8 cellular contexts compared by ENCODE assay signal in genomic region chr12:120224304-120225199, GRCh38. TPM values are rescaled to one million over a fixed set of nuclear protein-coding genes. Genes with fewer than 3 reads are reported as not detected.
DNase-seq lines count a peak whose midpoint lies in the region; ATAC-seq and TF ChIP-seq lines count a peak whose summit lies in the region.

No MANE protein-coding gene starts in this region.

- intact Hi-C loops in A673 (cut with micrococcal nuclease; ENCODE audit: unreplicated experiment) (loop anchor here (10.0 kb wide), 1 partner anchor 210 kb away; the partner anchor contains the start of gene COX6A1), IMR-90 (cut with micrococcal nuclease) (no loop called here)

- H3K9me3 ChIP-seq in A673 (ENCODE audit: low read depth, low read length, poor library complexity, severe bottlenecking) (no peaks in the 10 kb centered on the region), IMR-90 (ENCODE audit: control insufficient read depth, insufficient read depth, low read length) (no peaks in the 10 kb centered on the region)

- POLR2A ChIA-PET in A673 (lab: Charles Lee; ENCODE audit: low non-redundant PET) (interaction anchor here (1.1 kb wide), 1 partner anchor 67 kb away, joined by 7 read pairs; the partner anchor contains the start of gene RNU4-2), IMR-90 (lab: Charles Lee; ENCODE audit: unreplicated experiment) (interaction anchor here (1.7 kb wide), 1 partner anchor 23 kb away, joined by 4 read pairs; the partner anchor contains the start of gene RPLP0)

- H3K36me3 ChIP-seq in A673 (ENCODE audit: insufficient read depth, low read length, poor library complexity, severe bottlenecking) (peaks cover 13% of the 10 kb centered on the region), IMR-90 (ENCODE audit: control insufficient read depth, insufficient read depth, low read length) (peaks cover 47% of the 10 kb centered on the region)

- no peak overlapping the region for H4K5ac ChIP-seq in IMR-90 (ENCODE audit: low read depth, low read length)

- TF ChIP-seq CTCF in A673 (conservative IDR thresholded peaks at IDR 0.05; ENCODE audit: low read depth, low read length) (no peak), IMR-90 (conservative IDR thresholded peaks at IDR 0.05; ENCODE audit: low read depth, low read length) (no peak)

- BruUV-seq in A673 (replicated peaks; lab: Mats Ljungman, UMichigan) (no TSS peak), IMR-90 (replicated peaks; lab: Mats Ljungman, UMichigan) (no TSS peak)

- no peak overlapping the region for H2BK5ac ChIP-seq in IMR-90 (ENCODE audit: low read depth, low read length, poor library complexity, severe bottlenecking)

- in situ Hi-C loops in IMR-90 (cut with MboI; ENCODE audit: low sequenced_read_pairs): loop anchor here (5.0 kb wide), 1 partner anchor 38 kb away; no protein-coding TSS in a partner anchor

- H2AK5ac ChIP-seq in IMR-90 (ENCODE audit: low read depth, low read length): peak overlapping the region; percentile 32; the same call in 1 of the 2 replicates

- H3K79me1 ChIP-seq in IMR-90 (ENCODE audit: low read depth in 1 of 2, low read length in 2 of 2): peaks cover 29 to 85% of the 10 kb centered on the region in 2 experiments

- CTCF ChIA-PET in A673 (lab: Charles Lee): interaction anchor here (0.9 to 8.7 kb wide), 3 partner anchors 11 to 40 kb away, joined by 7 to 141 read pairs (median 11); partner anchors contain the start of gene PXN
- CTCF ChIA-PET in IMR-90 (lab: Yijun Ruan, JAX): interaction anchor here (7.8 kb wide), 1 partner anchor 40 kb away, joined by 116 read pairs; the partner anchor contains the start of gene PXN

- no peak overlapping the region for H2BK120ac ChIP-seq in IMR-90 (ENCODE audit: low read depth, low read length)

- H3K4me2 ChIP-seq in IMR-90 (ENCODE audit: low read depth, low read length): no peak overlapping the region

- no peak overlapping the region for H4K91ac ChIP-seq in IMR-90 (ENCODE audit: insufficient read depth, low read depth, low read length)

- no peak overlapping the region for H2BK20ac ChIP-seq in IMR-90 (ENCODE audit: low read depth, low read length)

- TF ChIP-seq RAD21 in IMR-90 (IDR thresholded peaks at IDR 0.05; ENCODE audit: low read length): no peak

- peak overlapping the region; percentile 53; the same call in 1 of the 2 replicates for H3K4ac ChIP-seq in IMR-90 (ENCODE audit: low read depth, low read length)

- H3K4me3 ChIP-seq in A673 (ENCODE audit: low read depth, low read length, poor library complexity, severe bottlenecking) (peak overlapping the region; percentile 26), IMR-90 (ENCODE audit: insufficient read depth, low read depth, low read length) (no peak overlapping the region)

- no peak overlapping the region for H3K9ac ChIP-seq in IMR-90 (ENCODE audit: low read depth, low read length)

- H3K4me1 ChIP-seq in A673 (ENCODE audit: insufficient read depth, low read length, poor library complexity, severe bottlenecking) (peaks cover 39% of the 10 kb centered on the region), IMR-90 (ENCODE audit: control insufficient read depth, insufficient read depth, low read length) (peaks cover 20% of the 10 kb centered on the region)

- H3K27me3 ChIP-seq in A673 (replicated peaks; ENCODE audit: insufficient read depth, low read depth, low read length, poor library complexity) (no peaks in the 10 kb centered on the region), IMR-90 (ENCODE audit: control insufficient read depth, insufficient read depth, low read length) (no peaks in the 10 kb centered on the region)

- peak overlapping the region; percentile 17; the same call in 1 of the 2 replicates for H3K23ac ChIP-seq in IMR-90 (ENCODE audit: low read depth, low read length)

- peaks cover 3% of the 10 kb centered on the region; the same call in 1 of the 2 replicates for H3K9me1 ChIP-seq in IMR-90 (ENCODE audit: insufficient read depth, low read length)

- no peak overlapping the region for H3K18ac ChIP-seq in IMR-90 (ENCODE audit: low read depth, low read length)

- no peak overlapping the region for H3K56ac ChIP-seq in IMR-90 (ENCODE audit: extremely low read depth, insufficient read depth, low read length)

- ATAC-seq in IMR-90 (ENCODE audit: low read depth) (no peak), HG03097 (IDR thresholded peaks at IDR 0.05; ENCODE audit: low FRiP score, unreplicated experiment) (no peak)

- H2BK15ac ChIP-seq in IMR-90 (ENCODE audit: low read depth, low read length): no peak overlapping the region

- dilution Hi-C loops in IMR-90 (cut with HindIII; ENCODE audit: low sequenced_read_pairs, unreplicated experiment): no loop called here

- DNase-seq in A673 (ENCODE audit: low spot score) (peak; percentile 86), IMR-90 (no peak), astrocyte of the hippocampus (ENCODE audit: low read depth, low spot score) (peak; percentile 64), medulla oblongata (ENCODE audit: extremely low spot score) (peak; percentile 67), ureter (ENCODE audit: low spot score) (no peak), NCI-H524 treated with DMSO at 0.1 percent for 48 hours (lab: John Stamatoyannopoulos, UW) (no peak), LoVo (ENCODE audit: low spot score) (no peak)

- H4K20me1 ChIP-seq in IMR-90 (ENCODE audit: insufficient read depth, low read length): peaks cover 45% of the 10 kb centered on the region

- peak overlapping the region in 1 of 2 experiments; percentile 58; a peak in 1 of 4 replicates for H4K8ac ChIP-seq in IMR-90 (ENCODE audit: low read depth in 2 of 2, low read length in 2 of 2)

- H3K27ac ChIP-seq in A673 (ENCODE audit: low read depth, low read length, poor library complexity, severe bottlenecking) (peak overlapping the region; percentile 80), IMR-90 (ENCODE audit: insufficient read depth, low read length) (peak overlapping the region; percentile 3; the same call in 1 of the 2 replicates)

- 90% methylated on average over 5 of the region's 25 CpGs; no CpG with 5 or more reads in 1 of the 2 experiments for WGBS in IMR-90 (ENCODE audit: extremely low coverage in 2 of 2, insufficient read length in 1 of 2), 2 experiments

- no peak overlapping the region for H3K14ac ChIP-seq in IMR-90 (replicated peaks; ENCODE audit: low read depth, low read length)

- no peak for TF ChIP-seq POLR2A in IMR-90 (IDR thresholded peaks at IDR 0.05; ENCODE audit: low read depth, low read length)

- peak overlapping the region; percentile 62 for H2AK9ac ChIP-seq in IMR-90 (replicated peaks; ENCODE audit: low read depth, low read length, poor library complexity)

- H2AFZ ChIP-seq in IMR-90 (replicated peaks; ENCODE audit: low read length, poor library complexity): peak overlapping the region; percentile 46

TF ChIP-seq in IMR-90, 13 proteins besides CTCF, POLR2A, EP300 and RAD21:
- TF ChIP-seq MXI1 (IDR thresholded peaks at IDR 0.05; ENCODE audit: borderline replicate concordance, low read depth, low read length) (no peak), MAFK (IDR thresholded peaks at IDR 0.05; ENCODE audit: low read depth, low read length) (no peak), MAZ (IDR thresholded peaks at IDR 0.05; ENCODE audit: borderline replicate concordance, low read depth, low read length) (no peak), NFE2L2 (IDR thresholded peaks at IDR 0.05; ENCODE audit: low read depth, low read length) (no peak), RCOR1 (IDR thresholded peaks at IDR 0.05; ENCODE audit: insufficient replicate concordance, low read length) (no peak), CHD1 (IDR thresholded peaks at IDR 0.05; ENCODE audit: low read depth, low read length) (no peak), BHLHE40 (IDR thresholded peaks at IDR 0.05; ENCODE audit: low read depth, low read length) (no peak), SMC3 (IDR thresholded peaks at IDR 0.05; ENCODE audit: low read depth, low read length) (no peak), CEBPB (IDR thresholded peaks at IDR 0.05; ENCODE audit: low read depth, low read length) (no peak), RFX5 (IDR thresholded peaks at IDR 0.05; ENCODE audit: low read depth, low read length) (no peak), FOS (IDR thresholded peaks at IDR 0.05; ENCODE audit: low read depth, low read length) (no peak), ELK1 (IDR thresholded peaks at IDR 0.05; ENCODE audit: borderline replicate concordance, low read depth, low read length) (no peak)
- TF ChIP-seq, protein P1, sequence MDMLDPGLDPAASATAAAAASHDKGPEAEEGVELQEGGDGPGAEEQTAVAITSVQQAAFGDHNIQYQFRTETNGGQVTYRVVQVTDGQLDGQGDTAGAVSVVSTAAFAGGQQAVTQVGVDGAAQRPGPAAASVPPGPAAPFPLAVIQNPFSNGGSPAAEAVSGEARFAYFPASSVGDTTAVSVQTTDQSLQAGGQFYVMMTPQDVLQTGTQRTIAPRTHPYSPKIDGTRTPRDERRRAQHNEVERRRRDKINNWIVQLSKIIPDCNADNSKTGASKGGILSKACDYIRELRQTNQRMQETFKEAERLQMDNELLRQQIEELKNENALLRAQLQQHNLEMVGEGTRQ (IDR thresholded peaks at IDR 0.05; ENCODE audit: low read depth, low read length): no peak

RNA-seq across cellular contexts. Expression of gene RPLP0, which starts 23.6 kb away (rescaled TPM):
- total RNA-seq in A673 (2021): 1,951 and 2,047 TPM in 2 replicates
- total RNA-seq in IMR-90 (2012; rRNA removed): 4,496 and 5,401 TPM in 2 replicates
- polyA plus RNA-seq in IMR-90 (2012; rRNA removed): 5,590 and 6,356 TPM in 2 replicates
- 2,244 and 4,987 TPM in 2 replicates for polyA plus RNA-seq in IMR-90 (2012; cell fraction: cytosol; rRNA removed)
- polyA plus RNA-seq in IMR-90 (2012; cell fraction: nucleus; rRNA removed; ENCODE audit: low replicate concordance): 1,556 and 2,037 TPM in 2 replicates
- total RNA-seq in ureter: 2,124 TPM

RNA-seq across cellular contexts. Expression of gene GCN1, which starts 30.0 kb away (rescaled TPM):
- total RNA-seq in A673 (2021) (129 and 131 TPM in 2 replicates), IMR-90 (2012; rRNA removed) (65.8 and 77.6 TPM in 2 replicates), ureter (114 TPM)
- polyA plus RNA-seq in IMR-90 (2012; rRNA removed): 57.8 and 76.1 TPM in 2 replicates
- polyA plus RNA-seq in IMR-90 (2012; cell fraction: cytosol; rRNA removed): 28.3 and 50.4 TPM in 2 replicates
- polyA plus RNA-seq in IMR-90 (2012; cell fraction: nucleus; rRNA removed; ENCODE audit: low replicate concordance): 74.2 and 147 TPM in 2 replicates

RNA-seq across cellular contexts. Expression of gene PXN, which starts 41.0 kb away (rescaled TPM):
- 110 and 127 TPM in 2 replicates for total RNA-seq in A673 (2021)
- 33.9 and 46.6 TPM in 2 replicates for total RNA-seq in IMR-90 (2012; rRNA removed)
- polyA plus RNA-seq in IMR-90 (2012; rRNA removed): 134 and 139 TPM in 2 replicates
- 104 and 123 TPM in 2 replicates for polyA plus RNA-seq in IMR-90 (2012; cell fraction: cytosol; rRNA removed)
- 210 and 333 TPM in 2 replicates for polyA plus RNA-seq in IMR-90 (2012; cell fraction: nucleus; rRNA removed; ENCODE audit: low replicate concordance)
- 166 TPM for total RNA-seq in ureter

Comparison
In these comparisons a context has a peak if more than half of its experiments do, and no peak if none do; other contexts are left out.
1. DNase-seq: peak in A673 (single experiment), astrocyte of the hippocampus (single experiment) and medulla oblongata (single experiment); none in IMR-90 (single experiment), ureter (single experiment), NCI-H524 treated with DMSO at 0.1 percent for 48 hours (single experiment) and LoVo (single experiment).